Comparison of ENCODE assay signal across 3 cellular contexts in the genomic region with DNA sequence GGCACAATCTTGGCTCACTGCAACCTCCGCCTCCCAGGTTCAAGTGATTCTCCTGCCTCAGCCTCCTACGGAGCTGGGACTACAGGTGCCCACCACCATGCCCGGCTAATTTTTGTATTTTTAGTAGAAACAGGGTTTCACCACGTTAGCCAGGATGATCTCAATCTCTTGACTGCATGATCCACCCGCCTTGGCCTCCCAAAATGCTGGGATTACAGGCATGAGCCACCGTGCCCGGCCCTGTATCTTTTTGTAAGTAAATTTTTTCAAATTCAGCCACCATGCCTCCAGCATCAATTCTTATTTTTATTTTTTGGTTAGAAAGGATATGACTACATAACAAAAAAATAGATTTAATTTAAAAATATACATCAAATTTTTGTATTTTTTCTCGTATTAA. TPM values are rescaled to one million over a fixed set of nuclear protein-coding genes. Genes with fewer than 3 reads are reported as not detected.
"Had no signal": no experiment of that assay in that cellular context is flagged by ENCODE, and none has a peak within 500 bp of the region (broad histone marks: within the 10 kb centered on the region; RNA-seq: fewer than 3 reads in every experiment).

No MANE protein-coding gene starts in this region.

RNA-seq across cellular contexts. Expression of gene DKK2, which starts 36.7 kb away (rescaled TPM):
- total RNA-seq: OCI-LY7, PC-3, PC-9 had no signal
